Comparison of ENCODE assay signal across 9 cellular contexts in the genomic region with DNA sequence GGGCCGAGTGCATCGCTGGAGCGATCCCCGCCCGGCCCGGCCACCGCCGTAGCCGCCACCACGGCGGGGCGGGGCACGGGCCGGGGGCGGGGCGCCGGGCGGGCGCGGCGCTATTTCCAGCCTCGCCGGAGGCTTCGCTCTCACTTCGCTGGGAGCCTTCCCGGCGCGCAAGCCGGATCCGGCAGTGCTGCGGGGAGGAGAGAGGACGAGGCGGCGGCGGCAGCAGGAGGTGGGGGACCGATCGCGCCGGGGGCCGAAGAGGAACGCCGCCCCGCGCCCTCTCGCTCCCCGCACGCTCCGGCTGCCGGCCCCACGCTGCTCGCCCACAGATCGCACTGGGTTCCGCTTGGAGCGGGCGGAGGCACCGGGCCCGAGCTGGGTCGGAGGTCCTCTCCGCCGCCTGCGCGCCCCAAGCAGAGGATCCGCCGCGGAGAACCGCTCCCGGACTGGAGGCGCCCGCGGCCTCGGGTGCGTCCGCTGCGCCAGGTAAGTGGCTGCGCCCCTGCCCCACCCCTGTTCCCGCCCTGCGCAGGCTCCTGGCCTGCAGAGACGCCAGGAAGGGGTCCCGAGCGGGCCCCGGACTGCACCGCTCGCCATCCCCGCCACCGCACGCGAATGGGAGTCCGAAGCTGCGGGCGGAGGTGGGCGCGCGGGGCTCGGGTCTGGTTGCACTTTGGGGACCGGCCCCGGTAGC. TPM values are rescaled to one million over a fixed set of nuclear protein-coding genes. Genes with fewer than 3 reads are reported as not detected.
A peak's percentile ranks its signal among the peaks of the same experiment; 100 is the strongest.
DNase-seq lines count a peak whose midpoint lies in the region; ATAC-seq and TF ChIP-seq lines count a peak whose summit lies in the region.
"Had no signal": no experiment of that assay in that cellular context is flagged by ENCODE, and none has a peak within 500 bp of the region (broad histone marks: within the 10 kb centered on the region; RNA-seq: fewer than 3 reads in every experiment).

A gene with protein sequence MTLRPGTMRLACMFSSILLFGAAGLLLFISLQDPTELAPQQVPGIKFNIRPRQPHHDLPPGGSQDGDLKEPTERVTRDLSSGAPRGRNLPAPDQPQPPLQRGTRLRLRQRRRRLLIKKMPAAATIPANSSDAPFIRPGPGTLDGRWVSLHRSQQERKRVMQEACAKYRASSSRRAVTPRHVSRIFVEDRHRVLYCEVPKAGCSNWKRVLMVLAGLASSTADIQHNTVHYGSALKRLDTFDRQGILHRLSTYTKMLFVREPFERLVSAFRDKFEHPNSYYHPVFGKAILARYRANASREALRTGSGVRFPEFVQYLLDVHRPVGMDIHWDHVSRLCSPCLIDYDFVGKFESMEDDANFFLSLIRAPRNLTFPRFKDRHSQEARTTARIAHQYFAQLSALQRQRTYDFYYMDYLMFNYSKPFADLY (plus strand): TSS at position 143 of the 694 bp plus-strand sequence. CDS start 67,309 bp downstream, outside the sequence.

- H3K27ac Mint-ChIP-seq in activated T-cell treated with anti-CD3 and anti-CD28 coated beads, Interleukin-2, amount 50 U/mL, for 72 hours: no peak within 1 kb of the TSS
- no peak within 1 kb of the TSS for H3K27ac Mint-ChIP-seq in WTC11
- H3K27ac Mint-ChIP-seq in effector memory CD8-positive, alpha-beta T cell: no peak within 1 kb of the TSS
- H3K27ac Mint-ChIP-seq in activated naive CD4-positive, alpha-beta T cell treated with anti-CD3 and anti-CD28 coated beads, Interleukin-2, amount 10 ng/mL, durations not matched to agents 7 days and 5 days: no peak within 1 kb of the TSS

- H3K4me1 Mint-ChIP-seq in activated T-cell treated with anti-CD3 and anti-CD28 coated beads, Interleukin-2, amount 50 U/mL, for 4 hours (ENCODE audit: low read depth): no peaks in the 10 kb centered on the region
- H3K4me1 Mint-ChIP-seq in activated T-cell treated with anti-CD3 and anti-CD28 coated beads, Interleukin-2, amount 50 U/mL, for 72 hours (ENCODE audit: low read depth): peaks cover 5% of the 10 kb centered on the region
- peaks cover 38% of the 10 kb centered on the region for H3K4me1 Mint-ChIP-seq in WTC11
- no peaks in the 10 kb centered on the region for H3K4me1 Mint-ChIP-seq in effector memory CD8-positive, alpha-beta T cell (ENCODE audit: low read depth in 2 of 2)
- H3K4me1 Mint-ChIP-seq in activated naive CD4-positive, alpha-beta T cell treated with anti-CD3 and anti-CD28 coated beads, Interleukin-2, amount 10 ng/mL, durations not matched to agents 7 days and 5 days: no peaks in the 10 kb centered on the region

- H3K4me1 ChIP-seq in iPS-15b (ENCODE audit: control insufficient read depth, insufficient read depth, low read length): peaks cover 6% of the 10 kb centered on the region
- H3K4me1 ChIP-seq in suprapubic skin: peaks cover 22% of the 10 kb centered on the region

- H3K36me3 Mint-ChIP-seq in activated T-cell treated with anti-CD3 and anti-CD28 coated beads, Interleukin-2, amount 50 U/mL, for 4 hours (ENCODE audit: insufficient read depth): no peaks in the 10 kb centered on the region
- H3K36me3 Mint-ChIP-seq in activated T-cell treated with anti-CD3 and anti-CD28 coated beads, Interleukin-2, amount 50 U/mL, for 72 hours (ENCODE audit: insufficient read depth in 2 of 2): no peaks in the 10 kb centered on the region
- no peaks in the 10 kb centered on the region for H3K36me3 Mint-ChIP-seq in WTC11
- no peaks in the 10 kb centered on the region for H3K36me3 Mint-ChIP-seq in effector memory CD8-positive, alpha-beta T cell (ENCODE audit: insufficient read depth)
- no peaks in the 10 kb centered on the region for H3K36me3 Mint-ChIP-seq in activated naive CD4-positive, alpha-beta T cell treated with anti-CD3 and anti-CD28 coated beads, Interleukin-2, amount 10 ng/mL, durations not matched to agents 7 days and 5 days

- TF ChIP-seq POLR2A in suprapubic skin (IDR thresholded peaks at IDR 0.05): no peak

- H3K9me3 Mint-ChIP-seq in activated T-cell treated with anti-CD3 and anti-CD28 coated beads, Interleukin-2, amount 50 U/mL, for 4 hours: no peaks in the 10 kb centered on the region
- no peaks in the 10 kb centered on the region for H3K9me3 Mint-ChIP-seq in activated T-cell treated with anti-CD3 and anti-CD28 coated beads, Interleukin-2, amount 50 U/mL, for 72 hours
- no peaks in the 10 kb centered on the region for H3K9me3 Mint-ChIP-seq in WTC11
- H3K9me3 Mint-ChIP-seq in effector memory CD8-positive, alpha-beta T cell: no peaks in the 10 kb centered on the region
- H3K9me3 Mint-ChIP-seq in activated naive CD4-positive, alpha-beta T cell treated with anti-CD3 and anti-CD28 coated beads, Interleukin-2, amount 10 ng/mL, durations not matched to agents 7 days and 5 days: no peaks in the 10 kb centered on the region

- 0% methylated on average over 15 of the region's 96 CpGs for WGBS in suprapubic skin

- H3K4me3 ChIP-seq in iPS-15b (ENCODE audit: low read depth, low read length) (peak within 1 kb of the TSS; percentile 75), suprapubic skin (peak within 1 kb of the TSS; percentile 56)

- no peak within 1 kb of the TSS for H3K27ac ChIP-seq in suprapubic skin

- H3K4me3 Mint-ChIP-seq in activated T-cell treated with anti-CD3 and anti-CD28 coated beads, Interleukin-2, amount 50 U/mL, for 4 hours: no peak within 1 kb of the TSS
- H3K4me3 Mint-ChIP-seq in activated T-cell treated with anti-CD3 and anti-CD28 coated beads, Interleukin-2, amount 50 U/mL, for 72 hours: peak within 1 kb of the TSS in 1 of 2 donors; percentile 37
- peak within 1 kb of the TSS; percentile 81 for H3K4me3 Mint-ChIP-seq in WTC11
- no peak within 1 kb of the TSS for H3K4me3 Mint-ChIP-seq in effector memory CD8-positive, alpha-beta T cell
- H3K4me3 Mint-ChIP-seq in activated naive CD4-positive, alpha-beta T cell treated with anti-CD3 and anti-CD28 coated beads, Interleukin-2, amount 10 ng/mL, durations not matched to agents 7 days and 5 days: no peak within 1 kb of the TSS

- DNase-seq in activated T-cell treated with anti-CD3 and anti-CD28 coated beads, Interleukin-2, amount 50 U/mL, for 4 hours: no peak
- no peak for DNase-seq in activated T-cell treated with anti-CD3 and anti-CD28 coated beads, Interleukin-2, amount 50 U/mL, for 72 hours
- peak; percentile 78 for DNase-seq in WTC11 (ENCODE audit: low spot score)
- no peak for DNase-seq in suprapubic skin (ENCODE audit: low spot score in 2 of 2)
- no peak for DNase-seq in effector memory CD8-positive, alpha-beta T cell
- DNase-seq in activated naive CD4-positive, alpha-beta T cell treated with anti-CD3 and anti-CD28 coated beads, Interleukin-2, amount 10 ng/mL, durations not matched to agents 7 days and 5 days: no peak

- TF ChIP-seq CTCF in WTC11 (IDR thresholded peaks at IDR 0.05) (no peak), suprapubic skin (IDR thresholded peaks at IDR 0.05) (no peak)

- H3K27me3 Mint-ChIP-seq in activated T-cell treated with anti-CD3 and anti-CD28 coated beads, Interleukin-2, amount 50 U/mL, for 4 hours (ENCODE audit: low read depth): peaks cover 53% of the 10 kb centered on the region
- H3K27me3 Mint-ChIP-seq in activated T-cell treated with anti-CD3 and anti-CD28 coated beads, Interleukin-2, amount 50 U/mL, for 72 hours (ENCODE audit: low read depth): peaks cover 54% of the 10 kb centered on the region
- peaks cover 64% of the 10 kb centered on the region for H3K27me3 Mint-ChIP-seq in WTC11 (ENCODE audit: low read depth)
- H3K27me3 Mint-ChIP-seq in effector memory CD8-positive, alpha-beta T cell: peaks cover 51 to 73% of the 10 kb centered on the region in 2 donors
- H3K27me3 Mint-ChIP-seq in activated naive CD4-positive, alpha-beta T cell treated with anti-CD3 and anti-CD28 coated beads, Interleukin-2, amount 10 ng/mL, durations not matched to agents 7 days and 5 days: peaks cover 73% of the 10 kb centered on the region

- H3K9me3 ChIP-seq in iPS-15b (ENCODE audit: control insufficient read depth, insufficient read depth, low read length): no peaks in the 10 kb centered on the region
- no peaks in the 10 kb centered on the region for H3K9me3 ChIP-seq in suprapubic skin

- no peaks in the 10 kb centered on the region for H3K36me3 ChIP-seq in iPS-15b (ENCODE audit: control insufficient read depth, insufficient read depth, low read length)
- H3K36me3 ChIP-seq in suprapubic skin: no peaks in the 10 kb centered on the region

- peak; percentile 24 to 28 for ATAC-seq in activated T-cell treated with anti-CD3 and anti-CD28 coated beads, Interleukin-2, amount 50 U/mL, for 4 hours
- ATAC-seq in activated T-cell treated with anti-CD3 and anti-CD28 coated beads, Interleukin-2, amount 50 U/mL, for 72 hours (replicated peaks in 1 of 2): no peak
- ATAC-seq in WTC11 (peak; percentile 70), HG02623 (IDR thresholded peaks at IDR 0.05; ENCODE audit: unreplicated experiment) (no peak)
- ATAC-seq in effector memory CD8-positive, alpha-beta T cell (replicated peaks): no peak

- H3K27me3 ChIP-seq in iPS-15b (ENCODE audit: control insufficient read depth, insufficient read depth, low read length): peaks cover 46% of the 10 kb centered on the region
- peaks cover 91% of the 10 kb centered on the region for H3K27me3 ChIP-seq in suprapubic skin

- peak within 1 kb of the TSS; percentile 70 for H3K9ac ChIP-seq in iPS-15b (ENCODE audit: low read depth, low read length)

- CTCF ChIA-PET in WTC11 (lab: Charles Lee): interaction anchor here (1.3 to 1.6 kb wide), 3 partner anchors 9 to 146 kb away, joined by 4 to 6 read pairs (median 5); no protein-coding TSS in a partner anchor
- CTCF ChIA-PET in activated naive CD4-positive, alpha-beta T cell treated with anti-CD3 and anti-CD28 coated beads, Interleukin-2, amount 10 ng/mL, durations not matched to agents 7 days and 5 days (lab: Charles Lee): no interaction called here

- POLR2A ChIA-PET in WTC11 (lab: Charles Lee): interaction anchor here (0.6 to 1.5 kb wide), 4 partner anchors 13 to 1682 kb away, joined by 3 to 4 read pairs (median 4); no protein-coding TSS in a partner anchor

- TF ChIP-seq EP300 in suprapubic skin (IDR thresholded peaks at IDR 0.05): no peak

TF ChIP-seq in WTC11, 78 proteins besides CTCF, POLR2A, EP300 and RAD21 (continues in another document):
- TF ChIP-seq, protein P1, sequence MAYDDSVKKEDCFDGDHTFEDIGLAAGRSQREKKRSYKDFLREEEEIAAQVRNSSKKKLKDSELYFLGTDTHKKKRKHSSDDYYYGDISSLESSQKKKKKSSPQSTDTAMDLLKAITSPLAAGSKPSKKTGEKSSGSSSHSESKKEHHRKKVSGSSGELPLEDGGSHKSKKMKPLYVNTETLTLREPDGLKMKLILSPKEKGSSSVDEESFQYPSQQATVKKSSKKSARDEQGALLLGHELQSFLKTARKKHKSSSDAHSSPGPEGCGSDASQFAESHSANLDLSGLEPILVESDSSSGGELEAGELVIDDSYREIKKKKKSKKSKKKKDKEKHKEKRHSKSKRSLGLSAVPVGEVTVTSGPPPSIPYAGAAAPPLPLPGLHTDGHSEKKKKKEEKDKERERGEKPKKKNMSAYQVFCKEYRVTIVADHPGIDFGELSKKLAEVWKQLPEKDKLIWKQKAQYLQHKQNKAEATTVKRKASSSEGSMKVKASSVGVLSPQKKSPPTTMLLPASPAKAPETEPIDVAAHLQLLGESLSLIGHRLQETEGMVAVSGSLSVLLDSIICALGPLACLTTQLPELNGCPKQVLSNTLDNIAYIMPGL (CRISPR knock-in tag; IDR thresholded peaks at IDR 0.05): no peak
- peak; percentile 27; the same call in 1 of the 2 replicates for TF ChIP-seq MYBL2 (CRISPR knock-in tag; IDR thresholded peaks at IDR 0.05)

RNA-seq across cellular contexts. Expression of the gene that starts here (rescaled TPM):
- not detected for total RNA-seq in activated T-cell treated with anti-CD3 and anti-CD28 coated beads, Interleukin-2, amount 50 U/mL, for 4 hours
- not detected for total RNA-seq in activated T-cell treated with anti-CD3 and anti-CD28 coated beads, Interleukin-2, amount 50 U/mL, for 72 hours
- total RNA-seq in WTC11 (2021): 22.8 to 33.5 TPM (median 23.8 TPM) in 3 replicates
- under 1 TPM in 1 of 4 donors, not detected in 3; 0.36 TPM for total RNA-seq in suprapubic skin
- total RNA-seq: renal cortical epithelial cell had no signal

Comparison
In these comparisons a context has a peak if more than half of its experiments do, and no peak if none do; other contexts are left out.
1. RNA of the gene that starts here (total RNA-seq): 22.8 to 33.5 TPM in WTC11; not detected in activated T-cell treated with anti-CD3 and anti-CD28 coated beads, Interleukin-2, amount 50 U/mL, for 4 hours, not detected in activated T-cell treated with anti-CD3 and anti-CD28 coated beads, Interleukin-2, amount 50 U/mL, for 72 hours and 0.36 TPM in suprapubic skin; every median in the first group is over 10 times any median in the second.
2. Peak in ATAC-seq in activated T-cell treated with anti-CD3 and anti-CD28 coated beads, Interleukin-2, amount 50 U/mL, for 4 hours; RNA of the gene not detected or under 1 TPM.